ENCODE assay signal across 8 cellular contexts in the genomic region with DNA sequence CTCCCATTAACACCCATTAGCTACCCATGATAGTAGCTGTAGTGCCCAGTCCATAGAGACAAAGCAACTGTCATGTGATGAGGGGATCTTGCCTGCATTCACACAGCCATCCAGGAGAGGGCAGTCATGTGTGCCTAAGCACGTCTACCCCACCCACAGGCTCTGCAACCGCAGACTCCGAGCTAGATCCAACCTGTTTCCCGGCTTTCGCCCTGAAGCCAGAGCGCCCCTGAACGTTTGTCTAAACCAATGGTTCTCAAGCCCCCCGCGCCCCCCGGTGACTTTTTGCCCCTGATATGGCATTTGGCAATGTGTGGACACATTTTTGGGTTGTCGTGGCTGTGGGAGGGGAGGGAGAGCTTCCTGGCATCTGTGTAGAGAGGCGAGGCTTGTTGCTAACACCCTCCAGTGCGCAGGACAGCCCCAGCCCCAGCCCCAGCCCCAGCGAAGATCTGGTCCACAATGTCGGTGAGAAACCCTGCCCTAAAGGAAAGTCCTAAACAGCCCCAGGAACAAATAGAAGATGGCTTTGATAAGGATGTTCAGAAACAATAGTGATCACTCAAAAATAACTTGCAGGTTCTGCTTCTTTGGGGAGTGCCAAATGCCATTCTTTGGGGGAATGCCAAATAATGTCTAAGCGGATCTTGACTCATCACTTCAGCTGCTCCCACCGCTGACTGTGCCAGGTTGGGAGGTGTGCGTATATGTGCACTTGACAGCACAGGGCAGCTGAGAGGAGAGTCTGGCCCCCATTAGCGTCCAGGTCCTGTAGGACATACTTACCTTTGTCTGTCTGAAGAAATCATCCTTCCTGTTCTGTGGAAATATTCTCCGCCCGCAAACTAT. TPM values are rescaled to one million over a fixed set of nuclear protein-coding genes. Genes with fewer than 3 reads are reported as not detected.
DNase-seq lines count a peak whose midpoint lies in the region; ATAC-seq, FAIRE-seq and TF ChIP-seq lines count a peak whose summit lies in the region.

No MANE protein-coding gene starts in this region.

- H3K27ac ChIP-seq in rectal smooth muscle tissue (ENCODE audit: low read depth, low read length): peak overlapping the region; percentile 91

- DNase-seq in GM12891 (ENCODE audit: insufficient read length, low spot score) (peak; percentile 71), NCI-H1417 treated with DMSO at 0.1 percent for 48 hours (lab: John Stamatoyannopoulos, UW) (peak; percentile 46), T-helper 1 cell (peak; percentile 27 to 73 (median 57)), astrocyte of the cerebellum (ENCODE audit: low read depth) (peak; percentile 86), hippocampal formation (lab: John Stamatoyannopoulos, UW) (peak; percentile 75 to 85), cortex of kidney (lab: John Stamatoyannopoulos, UW) (no peak)

- in situ Hi-C loops in astrocyte of the cerebellum (cut with HindIII; ENCODE audit: low sequenced_read_pairs): no loop called here

- no peaks in the 10 kb centered on the region for H3K36me3 ChIP-seq in rectal smooth muscle tissue (ENCODE audit: control insufficient read depth, insufficient read depth, low read length)

- H3K27me3 ChIP-seq in rectal smooth muscle tissue (ENCODE audit: control insufficient read depth, insufficient read depth, low read length): no peaks in the 10 kb centered on the region

- no peak for TF ChIP-seq POLR2A in GM12891 (IDR thresholded peaks at IDR 0.05; ENCODE audit: low read depth, low read length)

- peaks cover 5% of the 10 kb centered on the region for H3K4me1 ChIP-seq in rectal smooth muscle tissue (ENCODE audit: control insufficient read depth, insufficient read depth, low read length)

- peak; percentile 94 for ATAC-seq in HG02840 (IDR thresholded peaks at IDR 0.05; ENCODE audit: low FRiP score, unreplicated experiment)

- H3K4me3 ChIP-seq in astrocyte of the cerebellum (ENCODE audit: low read depth, low read length) (peak overlapping the region; percentile 33), rectal smooth muscle tissue (ENCODE audit: low read length) (peak overlapping the region; percentile 54)

- peak; percentile 94 for TF ChIP-seq CTCF in astrocyte of the cerebellum (IDR thresholded peaks at IDR 0.05; ENCODE audit: low read depth, low read length, missing control alignments)

- no peak overlapping the region for H3K9ac ChIP-seq in rectal smooth muscle tissue (ENCODE audit: low read length)

- FAIRE-seq in GM12891 (lab: Jason Lieb, UNC): peak; percentile 99

TF ChIP-seq in GM12891, 5 proteins besides CTCF, POLR2A, EP300 and RAD21:
- no peak for TF ChIP-seq TAF1 (IDR thresholded peaks at IDR 0.05; ENCODE audit: low read depth, low read length)
- TF ChIP-seq PAX5 (IDR thresholded peaks at IDR 0.05; ENCODE audit: insufficient read depth, low read length, severe bottlenecking): no peak
- TF ChIP-seq SPI1 (IDR thresholded peaks at IDR 0.05; ENCODE audit: low read depth, low read length): no peak
- TF ChIP-seq POU2F2 (IDR thresholded peaks at IDR 0.05; ENCODE audit: low read depth, low read length): no peak; the same call in 1 of the 2 replicates
- TF ChIP-seq POLR2AphosphoS5 (IDR thresholded peaks at IDR 0.05; ENCODE audit: low read depth, low read length): no peak

RNA-seq across cellular contexts. Expression of a gene that starts 34.5 kb away (rescaled TPM):
- polyA plus RNA-seq in GM12891 (2012; ENCODE audit: low read depth, missing spikeins): not detected
